In genomic region chr19:16587031-16588023, GRCh38 we compare ENCODE assay signal across 8 cellular contexts. TPM values are rescaled to one million over a fixed set of nuclear protein-coding genes. Genes with fewer than 3 reads are reported as not detected.
DNase-seq lines count a peak whose midpoint lies in the region; ATAC-seq and TF ChIP-seq lines count a peak whose summit lies in the region.

No MANE protein-coding gene starts in this region.

- H3K27ac Mint-ChIP-seq in IgD-negative memory B cell (peak overlapping the region; percentile 98 to 99 (median 99)), natural killer cell (peak overlapping the region; percentile 88 to 89)
- peak overlapping the region; percentile 98 for H3K27ac Mint-ChIP-seq in dendritic cell treated with granulocyte-macrophage colony-stimulating factor and Interleukin-4, amounts not matched to agents 40 ng/mL and 50 ng/mL, for 4 days

- H3K4me3 Mint-ChIP-seq in IgD-negative memory B cell (peak overlapping the region; percentile 94 to 100 (median 96)), natural killer cell (peak overlapping the region; percentile 80)
- H3K4me3 Mint-ChIP-seq in dendritic cell treated with granulocyte-macrophage colony-stimulating factor and Interleukin-4, amounts not matched to agents 40 ng/mL and 50 ng/mL, for 4 days, result peak overlapping the region; percentile 57

- H3K4me1 Mint-ChIP-seq in IgD-negative memory B cell, result peaks cover 37 to 54% (median 53%) of the 10 kb centered on the region in 3 donors
- H3K4me1 Mint-ChIP-seq in dendritic cell treated with granulocyte-macrophage colony-stimulating factor and Interleukin-4, amounts not matched to agents 40 ng/mL and 50 ng/mL, for 4 days (ENCODE audit: low read depth), result peaks cover 82% of the 10 kb centered on the region
- peaks cover 41 to 77% of the 10 kb centered on the region in 2 donors for H3K4me1 Mint-ChIP-seq in natural killer cell

- peaks cover 1% of the 10 kb centered on the region for H3K27me3 Mint-ChIP-seq in IgD-negative memory B cell
- H3K27me3 Mint-ChIP-seq in dendritic cell treated with granulocyte-macrophage colony-stimulating factor and Interleukin-4, amounts not matched to agents 40 ng/mL and 50 ng/mL, for 4 days, result no peaks in the 10 kb centered on the region
- H3K27me3 Mint-ChIP-seq in natural killer cell (ENCODE audit: low read depth in 2 of 2), result no peaks in the 10 kb centered on the region

- TF ChIP-seq CTCF in natural killer cell (IDR thresholded peaks at IDR 0.05), result no peak

- DNase-seq in AG08395 (ENCODE audit: low spot score), result peak; percentile 37
- DNase-seq in activated CD4-positive, alpha-beta T cell treated with anti-CD3 and anti-CD28 coated beads for 1 hour, result peak; percentile 50
- DNase-seq in natural killer cell, result peak; percentile 53
- DNase-seq in SHP77 treated with DMSO at 0.1 percent for 48 hours (lab: John Stamatoyannopoulos, UW), result no peak
- no peak for DNase-seq in NCI-H2107 treated with DMSO at 0.1 percent for 48 hours (lab: John Stamatoyannopoulos, UW; ENCODE audit: unreplicated experiment)
- DNase-seq in NCI-H1092 (lab: John Stamatoyannopoulos, UW), result no peak

- no peaks in the 10 kb centered on the region for H3K9me3 Mint-ChIP-seq in IgD-negative memory B cell
- no peaks in the 10 kb centered on the region for H3K9me3 Mint-ChIP-seq in dendritic cell treated with granulocyte-macrophage colony-stimulating factor and Interleukin-4, amounts not matched to agents 40 ng/mL and 50 ng/mL, for 4 days
- no peaks in the 10 kb centered on the region for H3K9me3 Mint-ChIP-seq in natural killer cell

- peak; percentile 6 to 38 (median 11) for ATAC-seq in natural killer cell

- intact Hi-C loops in dendritic cell treated with granulocyte-macrophage colony-stimulating factor and Interleukin-4, amounts not matched to agents 40 ng/mL and 50 ng/mL, for 4 days (cut with micrococcal nuclease), result no loop called here
- intact Hi-C loops in natural killer cell (cut with micrococcal nuclease), result loop anchor here (5.0 to 10.0 kb wide), 2 partner anchors 150 to 513 kb away; partner anchors contain the start of gene TPM4

- H3K36me3 Mint-ChIP-seq in IgD-negative memory B cell (no peaks in the 10 kb centered on the region), natural killer cell (no peaks in the 10 kb centered on the region)
- peaks cover 20% of the 10 kb centered on the region for H3K36me3 Mint-ChIP-seq in dendritic cell treated with granulocyte-macrophage colony-stimulating factor and Interleukin-4, amounts not matched to agents 40 ng/mL and 50 ng/mL, for 4 days (ENCODE audit: low read depth)

RNA-seq across cellular contexts. Expression of gene SLC35E1, which starts 15.1 kb away (rescaled TPM):
- polyA plus RNA-seq in IgD-negative memory B cell, result 18.9 TPM
- 10 to 100 TPM; 53.2 to 55.5 (median 54.2) TPM for total RNA-seq in natural killer cell

RNA-seq across cellular contexts. Expression of gene MED26, which starts 40.7 kb away (rescaled TPM):
- 5.3 TPM for polyA plus RNA-seq in IgD-negative memory B cell
- 10 to 100 TPM; 34.7 to 47.5 (median 47.3) TPM for total RNA-seq in natural killer cell

RNA-seq across cellular contexts. Expression of gene CHERP, which starts 45.1 kb away (rescaled TPM):
- 25.8 TPM for polyA plus RNA-seq in IgD-negative memory B cell
- 10 to 100 TPM; 46.5 to 70.8 (median 68.2) TPM for total RNA-seq in natural killer cell

Comparison
In these comparisons a context has a peak if more than half of its experiments do, and no peak if none do; other contexts are left out.
1. DNase-seq: peak in AG08395 (single experiment), activated CD4-positive, alpha-beta T cell treated with anti-CD3 and anti-CD28 coated beads for 1 hour (single experiment) and natural killer cell (single experiment); none in SHP77 treated with DMSO at 0.1 percent for 48 hours (single experiment), NCI-H2107 treated with DMSO at 0.1 percent for 48 hours (single experiment) and NCI-H1092 (single experiment).
2. Peak in every context shown above with its lines, with median percentiles within 50 percentile points of each other: H3K27ac Mint-ChIP-seq and H3K4me3 Mint-ChIP-seq.